ENCODE assay signal across 8 cellular contexts in the genomic region with DNA sequence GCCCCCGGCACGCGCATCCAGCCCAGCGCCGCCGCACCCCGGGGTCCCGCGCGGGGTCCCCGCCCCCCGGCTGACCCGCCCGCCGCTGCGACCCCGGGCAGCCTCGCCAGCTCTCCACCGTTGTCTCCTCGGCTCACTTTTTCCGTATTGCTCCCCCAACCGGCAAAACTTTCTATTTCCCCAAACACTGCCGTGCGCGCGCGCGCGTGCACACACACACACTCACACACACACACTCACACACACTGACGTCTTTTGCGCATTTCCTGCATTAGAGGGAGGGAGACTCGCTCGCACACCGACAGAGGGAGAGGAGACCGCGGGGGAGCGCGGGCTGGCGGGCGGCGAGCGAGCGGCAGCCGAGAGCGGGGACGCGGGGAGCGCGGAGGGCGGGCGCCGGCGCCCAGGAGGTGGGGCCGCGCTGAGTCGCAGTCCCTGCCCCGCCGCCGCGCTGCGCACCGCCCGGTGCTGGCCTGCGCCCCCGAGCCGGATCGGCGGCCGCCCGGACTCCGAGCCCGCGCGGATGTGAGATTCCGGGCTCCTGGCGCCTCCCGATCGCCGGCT. TPM values are rescaled to one million over a fixed set of nuclear protein-coding genes. Genes with fewer than 3 reads are reported as not detected.
DNase-seq lines count a peak whose midpoint lies in the region; ATAC-seq and TF ChIP-seq lines count a peak whose summit lies in the region.

No MANE protein-coding gene starts in this region.

- peak; percentile 41 for TF ChIP-seq CTCF in AG10803 (conservative IDR thresholded peaks at IDR 0.05; ENCODE audit: low read length)

- DNase-seq in AG10803 (ENCODE audit: low read depth) = peak; percentile 99
- peak; percentile 73 to 85 for DNase-seq in NCI-H446 (lab: John Stamatoyannopoulos, UW)
- peak; percentile 92 for DNase-seq in activated CD4-positive, alpha-beta T cell treated with anti-CD3 and anti-CD28 coated beads for 1 hour
- peak; percentile 84 for DNase-seq in cerebellum (ENCODE audit: low spot score)
- peak; percentile 93 for DNase-seq in kidney glomerular epithelial cell (lab: John Stamatoyannopoulos, UW)
- DNase-seq in stimulated activated CD4-positive, alpha-beta T cell treated with anti-CD3 and anti-CD28 coated beads, Interleukin-15, amount 100 ng/mL, for 24 hours = peak; percentile 90

- peak overlapping the region; percentile 91 for H3K4me3 ChIP-seq in AG10803 (ENCODE audit: low read length)

- peak; percentile 39 for ATAC-seq in GM18873 (IDR thresholded peaks at IDR 0.05; ENCODE audit: low FRiP score, unreplicated experiment)
- ATAC-seq in HG03135 (IDR thresholded peaks at IDR 0.05; ENCODE audit: unreplicated experiment) = peak; percentile 78

RNA-seq across cellular contexts. Expression of a gene that starts 0.5 kb away (rescaled TPM):
- total RNA-seq in cerebellum = 27.2 TPM

RNA-seq across cellular contexts. Expression of a gene that starts 39.9 kb away (rescaled TPM):
- 30.0 TPM for total RNA-seq in cerebellum

Comparison
In these comparisons a context has a peak if more than half of its experiments do, and no peak if none do; other contexts are left out.
1. Peak in every context shown above with its lines: DNase-seq, ATAC-seq and H3K4me3 ChIP-seq.